Comparison of ENCODE assay signal across 8 cellular contexts in genomic region chr2:60882971-60883753, GRCh38. TPM values are rescaled to one million over a fixed set of nuclear protein-coding genes. Genes with fewer than 3 reads are reported as not detected.
A peak's percentile ranks its signal among the peaks of the same experiment; 100 is the strongest.
DNase-seq lines count a peak whose midpoint lies in the region; ATAC-seq and TF ChIP-seq lines count a peak whose summit lies in the region.

No MANE protein-coding gene starts in this region.

- peaks cover 58% of the 10 kb centered on the region for H4K20me1 ChIP-seq in BLaER1

- H3K9me3 ChIP-seq in BLaER1 (no peaks in the 10 kb centered on the region), HUES48 (ENCODE audit: control insufficient read depth, insufficient read depth, low read length) (no peaks in the 10 kb centered on the region), WERI-Rb-1 (ENCODE audit: severe bottlenecking) (no peaks in the 10 kb centered on the region), psoas muscle (no peaks in the 10 kb centered on the region)

- DNase-seq in WERI-Rb-1: no peak
- DNase-seq in fibroblast of peridontal ligament (ENCODE audit: extremely low read depth): peak; percentile 35
- no peak for DNase-seq in psoas muscle
- DNase-seq in posterior cingulate gyrus: no peak
- no peak for DNase-seq in G401 (ENCODE audit: low spot score)

- H3K27me3 ChIP-seq in BLaER1: peaks cover 32% of the 10 kb centered on the region
- peaks cover 23% of the 10 kb centered on the region for H3K27me3 ChIP-seq in HUES48 (ENCODE audit: control insufficient read depth, insufficient read depth, low read length)
- H3K27me3 ChIP-seq in WERI-Rb-1 (ENCODE audit: insufficient read depth, low read depth, severe bottlenecking): no peaks in the 10 kb centered on the region
- no peaks in the 10 kb centered on the region for H3K27me3 ChIP-seq in psoas muscle (ENCODE audit: insufficient read depth in 3 of 3, low read length in 2 of 3)

- TF ChIP-seq CTCF in WERI-Rb-1 (IDR thresholded peaks at IDR 0.05; ENCODE audit: low read depth, low read length) (no peak), psoas muscle (IDR thresholded peaks at IDR 0.05) (no peak)

- in situ Hi-C loops in G401 (cut with HindIII; ENCODE audit: low sequenced_read_pairs): no loop called here

- ATAC-seq in GM18861 (IDR thresholded peaks at IDR 0.05; ENCODE audit: unreplicated experiment): peak; percentile 40
- ATAC-seq in psoas muscle: no peak

- intact Hi-C loops in psoas muscle (cut with DNase I): loop anchor here in 1 of 2 donors (5.0 to 10.0 kb wide), 2 partner anchors 114 to 592 kb away; partner anchors contain the start of gene USP34
- intact Hi-C loops in posterior cingulate gyrus (cut with DNase I): loop anchor here (5.0 to 10.0 kb wide), 3 partner anchors 126 to 294 kb away; partner anchors contain the start of genes PAPOLG, PEX13 and PUS10

- H3K27ac ChIP-seq in BLaER1 (peak overlapping the region; percentile 86), HUES48 (ENCODE audit: low read depth, low read length) (no peak overlapping the region), WERI-Rb-1 (no peak overlapping the region), psoas muscle (peak overlapping the region; percentile 94)

- H3K4me1 ChIP-seq in BLaER1: peaks cover 24% of the 10 kb centered on the region; the same call in 1 of the 2 replicates
- peaks cover 17% of the 10 kb centered on the region for H3K4me1 ChIP-seq in HUES48 (ENCODE audit: control insufficient read depth, insufficient read depth, low read length)
- peaks cover 21% of the 10 kb centered on the region for H3K4me1 ChIP-seq in psoas muscle

- 26 to 34% (median 30%) methylated on average over 8 of the region's 8 CpGs for WGBS in psoas muscle, 3 donors

- H3K4me3 ChIP-seq in BLaER1: peak overlapping the region; percentile 89
- peak overlapping the region; percentile 94 for H3K4me3 ChIP-seq in HUES48 (ENCODE audit: low read depth, low read length)
- peak overlapping the region; percentile 58 for H3K4me3 ChIP-seq in WERI-Rb-1 (ENCODE audit: low read depth, low read length)
- H3K4me3 ChIP-seq in psoas muscle: peak overlapping the region; percentile 85

- peak overlapping the region; percentile 87 for H3K9ac ChIP-seq in BLaER1
- no peak overlapping the region for H3K9ac ChIP-seq in HUES48 (ENCODE audit: low read depth, low read length)

- H3K4me2 ChIP-seq in BLaER1: peak overlapping the region; percentile 79

- H3K36me3 ChIP-seq in BLaER1 (no peaks in the 10 kb centered on the region), HUES48 (ENCODE audit: control insufficient read depth, insufficient read depth, low read length) (no peaks in the 10 kb centered on the region), WERI-Rb-1 (peaks cover 3% of the 10 kb centered on the region; the same call in 1 of the 2 replicates), psoas muscle (ENCODE audit: insufficient read depth in 1 of 2, low read depth in 1 of 2) (no peaks in the 10 kb centered on the region)

RNA-seq across cellular contexts. Expression of gene REL, which starts 1.8 kb away (rescaled TPM):
- 1 to 10 TPM; 4.0 to 6.9 (median 4.7) TPM for total RNA-seq in psoas muscle
- polyA plus RNA-seq in psoas muscle: 1 to 10 TPM in 1 of 3 donors, under 1 TPM in 2; 0.49 to 2.3 (median 0.53) TPM
- 3.2 and 4.1 TPM in 2 replicates for total RNA-seq in G401 (2014; rRNA removed; shearing (Covaris generic))

Comparison
In these comparisons a context has a peak if more than half of its experiments do, and no peak if none do; other contexts are left out.
1. H3K27ac ChIP-seq: peak in BLaER1 (single experiment) and psoas muscle (single experiment); none in HUES48 (single experiment) and WERI-Rb-1 (single experiment).
2. Peak in every context shown above with its lines, with median percentiles within 50 percentile points of each other: H3K4me3 ChIP-seq.